27 cellular contexts compared by ENCODE assay signal in genomic region chr4:27020203-27020602, GRCh38.
DNase-seq lines count a peak whose midpoint lies in the region; ATAC-seq lines count a peak whose summit lies in the region.
"Had no signal": no experiment of that assay in that cellular context is flagged by ENCODE, and none has a peak within 500 bp of the region (broad histone marks: within the 10 kb centered on the region; RNA-seq: fewer than 3 reads in every experiment).

No MANE protein-coding gene starts in this region.

- peak; percentile 62 for ATAC-seq in GM18907 (IDR thresholded peaks at IDR 0.05; ENCODE audit: unreplicated experiment)
- peak; percentile 46 for ATAC-seq in GM21423 (IDR thresholded peaks at IDR 0.05; ENCODE audit: unreplicated experiment)
- ATAC-seq in HG03571 (IDR thresholded peaks at IDR 0.05; ENCODE audit: unreplicated experiment) = peak; percentile 58
- ATAC-seq in GM19452 (IDR thresholded peaks at IDR 0.05; ENCODE audit: unreplicated experiment) = no peak
- ATAC-seq: A549, GM12878, HCT116, T-cell had no signal

- DNase-seq in renal cortical epithelial cell (ENCODE audit: low read depth) (peak; percentile 25), hepatic stellate cell (ENCODE audit: low spot score) (no peak), NCI-H2196 treated with DMSO at 0.1 percent for 48 hours (lab: John Stamatoyannopoulos, UW; ENCODE audit: unreplicated experiment) (no peak)
- DNase-seq: AML-193; CD4-positive, alpha-beta memory T cell; COR-L47; EL; GDM1; IMR-90; KG1; MG63; NCI-H1105 treated with DMSO at 0.1 percent for 48 hours; NCI-H146; NCI-H1930; NCI-H2107; NCI-H524 treated with DMSO at 0.1 percent for 48 hours; NCI-H774; NK-92 treated with Interleukin-12 subunit alpha and Interleukin-12 subunit beta, amount 100 ng/mL, for 24 hours; SHP77; T-cell had no signal
